18 cellular contexts compared by ENCODE assay signal in the genomic region with DNA sequence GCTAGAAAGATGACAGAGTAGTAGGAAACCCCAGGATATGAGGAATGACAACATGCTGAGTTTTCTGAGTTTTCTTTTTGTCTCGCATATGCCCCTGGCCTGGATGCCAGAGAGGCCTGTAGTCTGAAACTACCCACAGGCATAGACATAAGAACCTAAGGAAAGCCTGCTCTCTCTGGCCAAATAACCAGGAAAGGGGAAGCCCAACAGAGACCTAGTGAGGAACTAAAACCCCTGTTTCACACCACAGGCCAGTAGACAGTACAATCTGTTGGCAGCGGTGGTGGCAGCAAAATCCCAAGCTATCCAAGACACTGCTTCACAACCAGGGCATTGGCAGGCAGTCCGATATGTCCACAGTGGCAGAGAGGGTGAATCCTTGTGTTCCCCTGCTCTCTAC. TPM values are rescaled to one million over a fixed set of nuclear protein-coding genes. Genes with fewer than 3 reads are reported as not detected.
DNase-seq lines count a peak whose midpoint lies in the region; ATAC-seq, FAIRE-seq and TF ChIP-seq lines count a peak whose summit lies in the region.
"Had no signal": no experiment of that assay in that cellular context is flagged by ENCODE, and none has a peak within 500 bp of the region (broad histone marks: within the 10 kb centered on the region; RNA-seq: fewer than 3 reads in every experiment).

No MANE protein-coding gene starts in this region.

- H3K4me1 ChIP-seq in GM23338 (ENCODE audit: insufficient read depth) (no peaks in the 10 kb centered on the region), GM12878 (ENCODE audit: control insufficient read depth, insufficient read depth, low read length) (no peaks in the 10 kb centered on the region)
- H3K4me1 ChIP-seq: BE2C, Caco-2, HAP-1 had no signal

- H3K9me2 ChIP-seq in GM23338 (ENCODE audit: insufficient read depth): no peaks in the 10 kb centered on the region

- H3K27ac Mint-ChIP-seq in GM23338: peak overlapping the region; percentile 68; the same call in 1 of the 2 replicates
- H3K27ac Mint-ChIP-seq: CD8-positive, alpha-beta memory T cell had no signal

- H3K4me2 ChIP-seq in GM23338 (no peak overlapping the region), GM12878 (ENCODE audit: control insufficient read depth, insufficient read depth) (no peak overlapping the region)

- H3K9ac ChIP-seq in GM12878 (ENCODE audit: control insufficient read depth, insufficient read depth, low read length): no peak overlapping the region

- TF ChIP-seq EP300 in GM12878 (IDR thresholded peaks at IDR 0.05; ENCODE audit: borderline replicate concordance in 1 of 2, control insufficient read depth in 1 of 2, low read depth in 2 of 2, low read length in 2 of 2): no peak

- H3K79me2 ChIP-seq in GM23338 (replicated peaks; ENCODE audit: insufficient read depth): no peaks in the 10 kb centered on the region
- H3K79me2 ChIP-seq in GM12878 (ENCODE audit: control insufficient read depth, insufficient read depth, low read length): no peaks in the 10 kb centered on the region

- H3K4me3 ChIP-seq in GM23338 (no peak overlapping the region), GM12878 (no peak overlapping the region)
- H3K4me3 ChIP-seq: HAP-1 had no signal

- ATAC-seq in GM23338: no peak
- no peak for ATAC-seq in GM12878
- ATAC-seq in GM18502 (IDR thresholded peaks at IDR 0.05; ENCODE audit: poor library complexity, unreplicated experiment): no peak
- ATAC-seq: HepG2 had no signal

- no peak for TF ChIP-seq RAD21 in GM12878 (IDR thresholded peaks at IDR 0.05; ENCODE audit: insufficient read depth, low read depth, low read length)

- RAD21 ChIA-PET in GM12878 (lab: Charles Lee; ENCODE audit: unreplicated experiment): no interaction called here

- SMC1A ChIA-PET in GM12878 (lab: Charles Lee; ENCODE audit: uncharacterized antibody, unreplicated experiment): no interaction called here

- intact Hi-C loops in GM12878 (cut with micrococcal nuclease; ENCODE audit: unreplicated experiment): no loop called here

- H3K27me3 ChIP-seq in GM23338 (ENCODE audit: insufficient read depth): no peaks in the 10 kb centered on the region
- H3K27me3 ChIP-seq in GM12878 (replicated peaks in 1 of 2; ENCODE audit: control insufficient read depth in 2 of 2, insufficient read depth in 2 of 2, low read length in 1 of 2): no peaks in the 10 kb centered on the region
- H3K27me3 ChIP-seq: BE2C had no signal

- H3K36me3 Mint-ChIP-seq in GM23338 (ENCODE audit: low read depth): no peaks in the 10 kb centered on the region; the same call in 2 of the 3 replicates
- H3K36me3 Mint-ChIP-seq: CD8-positive, alpha-beta memory T cell had no signal

- H2AFZ ChIP-seq in GM23338 (peak overlapping the region; percentile 30; the same call in 1 of the 2 replicates), GM12878 (ENCODE audit: control insufficient read depth, low read depth, low read length) (no peak overlapping the region)

- no peaks in the 10 kb centered on the region; the same call in 2 of the 3 replicates for H3K4me1 Mint-ChIP-seq in GM23338
- H3K4me1 Mint-ChIP-seq: CD8-positive, alpha-beta memory T cell had no signal

- CTCF ChIA-PET in GM12878 (lab: Yijun Ruan, JAX): interaction anchor here (0.6 kb wide), 1 partner anchor 20 kb away, joined by 3 read pairs; no protein-coding TSS in a partner anchor

- no peak overlapping the region for H3K4me3 Mint-ChIP-seq in GM23338
- H3K4me3 Mint-ChIP-seq: CD8-positive, alpha-beta memory T cell had no signal

- H3K9me3 ChIP-seq in GM12878 (replicated peaks; ENCODE audit: control insufficient read depth, insufficient read depth, low read length): no peaks in the 10 kb centered on the region; the same call in 2 of the 3 replicates
- H3K9me3 ChIP-seq: BE2C, Caco-2, HAP-1 had no signal

- POLR2A ChIA-PET in GM12878 (lab: Charles Lee): no interaction called here

- no peak for FAIRE-seq in GM12878 (lab: Jason Lieb, UNC)
- FAIRE-seq: A204.1, HepG2, HTR-8/SVneo had no signal

- BruUV-seq in GM12878 (replicated peaks; lab: Mats Ljungman, UMichigan): no TSS peak

- H4K20me1 ChIP-seq in GM23338 (replicated peaks; ENCODE audit: insufficient read depth) (no peaks in the 10 kb centered on the region), GM12878 (ENCODE audit: control insufficient read depth, insufficient read depth) (no peaks in the 10 kb centered on the region)

- H3K36me3 ChIP-seq in GM23338 (ENCODE audit: insufficient read depth): no peaks in the 10 kb centered on the region
- H3K36me3 ChIP-seq in GM12878 (ENCODE audit: control insufficient read depth in 2 of 2, insufficient read depth in 2 of 2, low read length in 1 of 2): no peaks in the 10 kb centered on the region
- H3K36me3 ChIP-seq: BE2C, HAP-1 had no signal

- no peaks in the 10 kb centered on the region; the same call in 2 of the 3 replicates for H3K9me3 Mint-ChIP-seq in GM23338

- in situ Hi-C loops in GM12878 (cut with MboI): no loop called here

- H3K27ac ChIP-seq in GM23338 (ENCODE audit: low read depth) (no peak overlapping the region), GM12878 (ENCODE audit: control insufficient read depth, insufficient read depth) (no peak overlapping the region)
- H3K27ac ChIP-seq: C4-2B had no signal

- TF ChIP-seq POLR2A in GM12878 (IDR thresholded peaks at IDR 0.05; ENCODE audit: low read depth, low read length): no peak

- TF ChIP-seq CTCF in GM23338 (conservative IDR thresholded peaks at IDR 0.05; ENCODE audit: low read depth in 2 of 2): no peak
- no peak for TF ChIP-seq CTCF in GM12878 (IDR thresholded peaks at IDR 0.05 in 2 of 3, conservative IDR thresholded peaks at IDR 0.05 in 1 of 3; ENCODE audit: control insufficient read depth in 2 of 3, extremely low read depth in 1 of 3, insufficient read depth in 1 of 3, low read depth in 3 of 3, low read length in 3 of 3)

- H3K27me3 Mint-ChIP-seq in GM23338 (ENCODE audit: insufficient read depth, low read depth, poor library complexity): no peaks in the 10 kb centered on the region

- no peak for DNase-seq in GM23338 (ENCODE audit: low spot score)
- DNase-seq in MV-4-11 (lab: John Stamatoyannopoulos, UW): peak; percentile 90
- no peak for DNase-seq in GM12878 (ENCODE audit: low read depth, low spot score)
- DNase-seq in pons (ENCODE audit: low spot score): peak; percentile 40
- DNase-seq in NCI-H187 treated with DMSO at 0.1 percent for 48 hours (lab: John Stamatoyannopoulos, UW): no peak
- DNase-seq in NCI-H2171 treated with DMSO at 0.1 percent for 48 hours (lab: John Stamatoyannopoulos, UW): no peak
- DNase-seq: BE2C; Caco-2; CD8-positive, alpha-beta memory T cell; DND-41; GDM1; GOT3 had no signal

- 49% methylated on average over 3 of the region's 3 CpGs for WGBS in GM12878 (ENCODE audit: insufficient coverage, insufficient replicate concordance, low lambda C conversion rate, missing lambda C conversion rate)

- no peaks in the 10 kb centered on the region for H3F3A ChIP-seq in GM23338 (replicated peaks; ENCODE audit: low read depth)

TF ChIP-seq in GM12878, 131 proteins besides CTCF, POLR2A, EP300 and RAD21:
- TF ChIP-seq, protein P1, sequence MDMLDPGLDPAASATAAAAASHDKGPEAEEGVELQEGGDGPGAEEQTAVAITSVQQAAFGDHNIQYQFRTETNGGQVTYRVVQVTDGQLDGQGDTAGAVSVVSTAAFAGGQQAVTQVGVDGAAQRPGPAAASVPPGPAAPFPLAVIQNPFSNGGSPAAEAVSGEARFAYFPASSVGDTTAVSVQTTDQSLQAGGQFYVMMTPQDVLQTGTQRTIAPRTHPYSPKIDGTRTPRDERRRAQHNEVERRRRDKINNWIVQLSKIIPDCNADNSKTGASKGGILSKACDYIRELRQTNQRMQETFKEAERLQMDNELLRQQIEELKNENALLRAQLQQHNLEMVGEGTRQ (IDR thresholded peaks at IDR 0.05; ENCODE audit: borderline replicate concordance, low read depth, low read length): no peak
- TF ChIP-seq SPI1 (IDR thresholded peaks at IDR 0.05; ENCODE audit: borderline replicate concordance, insufficient read depth, low read depth, low read length): 0 out of 2 replicates have a peak, but pooled peaks have one; percentile 2
- no peak for TF ChIP-seq SMC3 (IDR thresholded peaks at IDR 0.05; ENCODE audit: borderline replicate concordance, low read length)
- no peak for TF ChIP-seq SREBF1 (IDR thresholded peaks at IDR 0.05; ENCODE audit: low read length)

RNA-seq across cellular contexts. Expression of a gene that starts 55.0 kb away (rescaled TPM):
- total RNA-seq in GM23338 (2014; rRNA removed; shearing (Covaris generic)): 14.8 and 19.3 TPM in 2 replicates
- polyA plus RNA-seq in GM23338 (2016; fragmentation: Nextera tagmentation; extraction: Ambion mirVana): 29.4 and 32.0 TPM in 2 replicates
- 44.2 and 46.0 TPM in 2 replicates for total RNA-seq in GM12878 (2013; cell fraction: nucleolus; rRNA removed)
- 12.5 and 12.7 TPM in 2 replicates for total RNA-seq in GM12878 (2014; rRNA removed)
- 12.3 and 14.5 TPM in 2 replicates for total RNA-seq in GM12878 (2014; rRNA removed; fragmentation: Illumina TruSeq; extraction: Trizol)
- 15.2 and 18.9 TPM in 2 replicates for total RNA-seq in GM12878 (2021)
- polyA plus RNA-seq in GM12878 (2011; ENCODE audit: low read depth): 10.8 TPM
- 28.1 and 31.9 TPM in 2 replicates for polyA plus RNA-seq in GM12878 (2011; rRNA removed)
- 26.0 and 29.0 TPM in 2 replicates for polyA plus RNA-seq in GM12878 (2011; cell fraction: cytosol; rRNA removed)
- 16.9 and 21.1 TPM in 2 replicates for polyA plus RNA-seq in GM12878 (2011; cell fraction: nucleus; rRNA removed)
- 10.0 and 12.5 TPM in 2 replicates for polyA plus RNA-seq in GM12878 (2012)
- 15.9 and 16.1 TPM in 2 replicates for polyA plus RNA-seq in GM12878 (2014; fragmentation: Illumina TruSeq; extraction: Trizol)
- polyA plus RNA-seq in GM12878 (2014; fragmentation: Nextera tagmentation; extraction: Ambion mirVana): 10 to 100 TPM; 16.6 to 25.8 TPM
- polyA plus RNA-seq in GM12878 (2014; rRNA removed): 11.1 and 13.6 TPM in 2 replicates
- polyA plus RNA-seq in GM12878 (2016; fragmentation: Nextera tagmentation; extraction: Ambion mirVana): 10 to 100 TPM; 33.1 to 34.6 TPM
- polyA minus RNA-seq in GM12878 (2011; rRNA and poly(A)+ RNA removed): 60.1 and 66.9 TPM in 2 replicates
- 10.6 and 14.2 TPM in 2 replicates for polyA minus RNA-seq in GM12878 (2011; cell fraction: cytosol; rRNA and poly(A)+ RNA removed)
- polyA minus RNA-seq in GM12878 (2011; cell fraction: nucleus; rRNA and poly(A)+ RNA removed): 42.9 and 56.6 TPM in 2 replicates

Comparison
In these comparisons a context has a peak if more than half of its experiments do, and no peak if none do; other contexts are left out.
1. DNase-seq: peak in MV-4-11 (single experiment) and pons (single experiment); none in GM23338 (single experiment), GM12878 (single experiment), NCI-H187 treated with DMSO at 0.1 percent for 48 hours (single experiment) and NCI-H2171 treated with DMSO at 0.1 percent for 48 hours (single experiment).